15 cellular contexts compared by ENCODE assay signal in the genomic region with DNA sequence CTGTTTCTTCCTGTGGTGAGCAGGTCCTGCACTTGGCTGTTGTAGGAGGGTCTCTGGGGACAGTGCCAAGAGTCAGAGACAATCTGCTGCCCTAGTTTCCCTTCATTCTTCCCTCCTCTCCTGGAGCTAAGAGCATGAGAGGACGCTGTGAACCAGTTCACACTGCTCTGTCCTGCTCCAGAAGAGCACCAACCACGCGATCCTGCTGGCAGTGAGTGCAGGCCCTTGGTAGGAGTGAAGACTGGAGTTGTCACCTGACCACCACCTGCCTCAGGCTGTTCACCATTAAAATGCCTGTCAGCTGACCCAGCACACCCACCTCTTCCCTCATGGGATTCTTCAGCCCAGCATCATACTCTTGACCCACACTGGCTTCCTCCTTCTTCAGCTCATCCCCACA.
"Had no signal": no experiment of that assay in that cellular context is flagged by ENCODE, and none has a peak within 500 bp of the region (broad histone marks: within the 10 kb centered on the region; RNA-seq: fewer than 3 reads in every experiment).

No MANE protein-coding gene starts in this region.

- H3K4me1 ChIP-seq: parathyroid adenoma had no signal

- H3K9ac ChIP-seq: parathyroid adenoma had no signal

- ATAC-seq: left colon had no signal

- H3K27me3 ChIP-seq: brain microvascular endothelial cell, right atrium auricular region had no signal

- H3K27ac Mint-ChIP-seq: activated T-helper 2 cell treated with anti-CD3 and anti-CD28 coated beads, Interferon-gamma antibody, Interleukin-2, Interleukin-4, amounts not matched to agents 10 μg/mL and 5 μg/mL and 100 μg/mL, durations not matched to agents 14 hours and 24 hours and 36 hours; memory B cell had no signal

- H3K9me3 Mint-ChIP-seq: activated T-helper 2 cell treated with anti-CD3 and anti-CD28 coated beads, Interferon-gamma antibody, Interleukin-2, Interleukin-4, amounts not matched to agents 10 μg/mL and 5 μg/mL and 100 μg/mL, durations not matched to agents 14 hours and 24 hours and 36 hours had no signal

- DNase-seq: activated CD4-positive, alpha-beta T cell treated with anti-CD3 and anti-CD28 coated beads for 4 hours; activated naive CD4-positive, alpha-beta T cell treated with anti-CD3 and anti-CD28 coated beads, Interleukin-2, amount 50 U/mL, for 16 hours; amygdala; brain microvascular endothelial cell; cerebellar nuclear complex; dorsolateral prefrontal cortex; glutamatergic neuron; left colon; small intestine had no signal

- H3K27ac ChIP-seq: brain microvascular endothelial cell, esophagus muscularis mucosa, parathyroid adenoma, right atrium auricular region, SJSA1 had no signal

- H3K4me3 ChIP-seq: esophagus muscularis mucosa, right atrium auricular region, SJSA1 had no signal

- H3K9me3 ChIP-seq: esophagus muscularis mucosa, right atrium auricular region, SJSA1 had no signal

- H2AFZ ChIP-seq: parathyroid adenoma had no signal

- H3K36me3 ChIP-seq: brain microvascular endothelial cell, SJSA1 had no signal
